In the genomic region with DNA sequence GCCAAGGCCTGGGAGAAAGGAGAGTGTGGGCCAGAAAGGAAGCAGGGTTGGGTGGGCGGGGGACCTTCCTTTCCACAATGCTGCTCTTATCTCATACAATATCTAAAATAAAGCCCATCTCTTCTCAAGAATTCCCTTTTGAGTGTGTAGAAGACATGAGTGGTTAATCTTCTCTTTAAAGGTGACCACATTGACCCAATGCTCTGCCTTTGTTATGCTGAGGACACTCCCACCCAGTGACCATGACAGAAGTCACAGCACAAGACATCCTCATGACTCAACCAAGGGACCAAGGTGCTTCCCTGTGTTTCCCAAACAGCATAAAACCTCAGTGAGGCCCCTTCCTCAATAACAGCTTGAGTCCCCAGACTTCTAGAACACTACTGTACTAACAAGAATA, we compare ENCODE assay signal across 10 cellular contexts.
"Had no signal": no experiment of that assay in that cellular context is flagged by ENCODE, and none has a peak within 500 bp of the region (broad histone marks: within the 10 kb centered on the region; RNA-seq: fewer than 3 reads in every experiment).

No MANE protein-coding gene starts in this region.

- ATAC-seq: HCT116, K562 had no signal

- H3K4me3 ChIP-seq: GM23248, HAP-1, K562 had no signal

- H3K4me1 ChIP-seq: HAP-1 had no signal

- H3K9ac ChIP-seq: GM23248 had no signal

- H2AFZ ChIP-seq: GM23248 had no signal

- H3K9me3 ChIP-seq: HAP-1 had no signal

- H3K27ac ChIP-seq: GM23248, HL-60 had no signal

- DNase-seq: GOT3, H7, HFFc6, IMR-90, KG1 had no signal

- H3K36me3 ChIP-seq: HAP-1 had no signal

- FAIRE-seq: K562 had no signal
